Comparison of ENCODE assay signal across 12 cellular contexts in genomic region chr5:150618588-150619281, GRCh38. TPM values are rescaled to one million over a fixed set of nuclear protein-coding genes. Genes with fewer than 3 reads are reported as not detected.
DNase-seq lines count a peak whose midpoint lies in the region; ATAC-seq and TF ChIP-seq lines count a peak whose summit lies in the region.
"Had no signal": no experiment of that assay in that cellular context is flagged by ENCODE, and none has a peak within 500 bp of the region (broad histone marks: within the 10 kb centered on the region; RNA-seq: fewer than 3 reads in every experiment).

No MANE protein-coding gene starts in this region.

- no peak overlapping the region for H2BK120ac ChIP-seq in mesendoderm (ENCODE audit: low read depth, low read length)

- H4K8ac ChIP-seq in mesendoderm (ENCODE audit: low read depth, low read length) = no peak overlapping the region

- no peak overlapping the region for H3K18ac ChIP-seq in mesendoderm (ENCODE audit: low read length)

- no peak for ATAC-seq in right lobe of liver
- ATAC-seq: naive thymus-derived CD4-positive, alpha-beta T cell had no signal

- no peak for TF ChIP-seq CTCF in right lobe of liver (IDR thresholded peaks at IDR 0.05)

- H3K27ac ChIP-seq in duodenal mucosa (ENCODE audit: low read depth, low read length) (peak overlapping the region; percentile 3), right lobe of liver (peak overlapping the region in 2 of 3 donors; percentile 26 to 85), subcutaneous abdominal adipose tissue (ENCODE audit: low read depth, low read length) (peak overlapping the region; percentile 45), mesendoderm (ENCODE audit: low read depth, low read length) (no peak overlapping the region)

- no peak overlapping the region for H3K4me2 ChIP-seq in mesendoderm (ENCODE audit: low read length)

- H3K36me3 ChIP-seq in duodenal mucosa (ENCODE audit: control insufficient read depth in 1 of 2, insufficient read depth in 2 of 2, low read length in 2 of 2) (peaks cover 0 to 25% of the 10 kb centered on the region in 2 donors), right lobe of liver (no peaks in the 10 kb centered on the region), subcutaneous abdominal adipose tissue (ENCODE audit: control insufficient read depth in 5 of 5, insufficient read depth in 5 of 5, low read length in 5 of 5) (no peaks in the 10 kb centered on the region), mesendoderm (ENCODE audit: control insufficient read depth, insufficient read depth, low read length) (no peaks in the 10 kb centered on the region)

- no peak overlapping the region for H3K4me3 ChIP-seq in duodenal mucosa (ENCODE audit: low read depth in 1 of 2, low read length in 2 of 2)
- H3K4me3 ChIP-seq in right lobe of liver = no peak overlapping the region
- H3K4me3 ChIP-seq in subcutaneous abdominal adipose tissue (ENCODE audit: low read depth in 1 of 5, low read length in 5 of 5) = no peak overlapping the region
- H3K4me3 ChIP-seq in mesendoderm (ENCODE audit: low read length) = no peak overlapping the region

- H3K27me3 ChIP-seq in duodenal mucosa (ENCODE audit: control insufficient read depth in 1 of 2, insufficient read depth in 2 of 2, low read length in 2 of 2) (no peaks in the 10 kb centered on the region), right lobe of liver (no peaks in the 10 kb centered on the region), subcutaneous abdominal adipose tissue (ENCODE audit: control insufficient read depth in 5 of 5, insufficient read depth in 4 of 5, low read length in 5 of 5) (no peaks in the 10 kb centered on the region), mesendoderm (ENCODE audit: insufficient read depth, low read length, poor library complexity) (no peaks in the 10 kb centered on the region)

- peak overlapping the region in 1 of 6 donors; percentile 44 for H3K27ac Mint-ChIP-seq in immature natural killer cell
- H3K27ac Mint-ChIP-seq: naive thymus-derived CD4-positive, alpha-beta T cell had no signal

- peaks cover 0 to 3% of the 10 kb centered on the region in 2 donors for H3K4me1 Mint-ChIP-seq in immature natural killer cell

- H3K36me3 Mint-ChIP-seq in immature natural killer cell = no peaks in the 10 kb centered on the region
- H3K36me3 Mint-ChIP-seq: naive thymus-derived CD4-positive, alpha-beta T cell had no signal

- no peak overlapping the region for H3K4ac ChIP-seq in mesendoderm (ENCODE audit: low read depth, low read length)

- H2BK15ac ChIP-seq in mesendoderm (replicated peaks; ENCODE audit: low read depth) = no peak overlapping the region

- H3K23ac ChIP-seq in mesendoderm (ENCODE audit: low read length) = no peak overlapping the region

- peaks cover 3 to 11% (median 6%) of the 10 kb centered on the region in 3 donors for H3K27me3 Mint-ChIP-seq in immature natural killer cell (ENCODE audit: low read depth in 3 of 3)

- H3K56ac ChIP-seq in mesendoderm (ENCODE audit: low read length) = no peak overlapping the region

- H2AK5ac ChIP-seq in mesendoderm (ENCODE audit: low read length) = no peak overlapping the region

- H3K9me3 Mint-ChIP-seq in immature natural killer cell = no peaks in the 10 kb centered on the region
- H3K9me3 Mint-ChIP-seq: naive thymus-derived CD4-positive, alpha-beta T cell had no signal

- H3K79me1 ChIP-seq in mesendoderm (ENCODE audit: low read length) = no peaks in the 10 kb centered on the region

- no peak overlapping the region for H3K4me3 Mint-ChIP-seq in immature natural killer cell
- H3K4me3 Mint-ChIP-seq: naive thymus-derived CD4-positive, alpha-beta T cell had no signal

- no peaks in the 10 kb centered on the region for H3K9me3 ChIP-seq in duodenal mucosa (ENCODE audit: control insufficient read depth in 1 of 2, low read length in 2 of 2)
- H3K9me3 ChIP-seq in right lobe of liver = no peaks in the 10 kb centered on the region
- no peaks in the 10 kb centered on the region for H3K9me3 ChIP-seq in subcutaneous abdominal adipose tissue (ENCODE audit: control insufficient read depth in 5 of 5, low read length in 5 of 5)

- no peak overlapping the region for H2BK5ac ChIP-seq in mesendoderm (ENCODE audit: low read length)

- TF ChIP-seq POLR2A in right lobe of liver (IDR thresholded peaks at IDR 0.05) (no peak), erythroblast (IDR thresholded peaks at IDR 0.05; ENCODE audit: low read length) (no peak)

- no peaks in the 10 kb centered on the region for H3K79me2 ChIP-seq in mesendoderm (ENCODE audit: control insufficient read depth, insufficient read depth, low read length)

- H4K5ac ChIP-seq in mesendoderm (ENCODE audit: low read length) = no peak overlapping the region

- intact Hi-C loops in right lobe of liver (cut with DNase I) = no loop called here

- peaks cover 41 to 47% of the 10 kb centered on the region in 2 donors for H3K4me1 ChIP-seq in duodenal mucosa (ENCODE audit: control insufficient read depth in 1 of 2, insufficient read depth in 2 of 2, low read length in 2 of 2)
- H3K4me1 ChIP-seq in right lobe of liver = peaks cover 0 to 48% (median 26%) of the 10 kb centered on the region in 4 donors
- H3K4me1 ChIP-seq in subcutaneous abdominal adipose tissue (ENCODE audit: control insufficient read depth in 5 of 5, insufficient read depth in 5 of 5, low read length in 5 of 5) = peaks cover 23 to 89% (median 60%) of the 10 kb centered on the region in 5 donors
- peaks cover 7% of the 10 kb centered on the region for H3K4me1 ChIP-seq in mesendoderm (ENCODE audit: control insufficient read depth, low read depth, low read length)

- peak; percentile 26 for DNase-seq in LHCN-M2 (ENCODE audit: low read depth)
- DNase-seq in right lobe of liver = no peak
- no peak for DNase-seq in mesendoderm
- DNase-seq in NCI-H1105 (lab: John Stamatoyannopoulos, UW) = no peak
- no peak for DNase-seq in immature natural killer cell
- DNase-seq in erythroblast (lab: John Stamatoyannopoulos, UW) = no peak
- DNase-seq: naive thymus-derived CD4-positive, alpha-beta T cell; NCI-H446 treated with DMSO at 0.1 percent for 48 hours; SHP77; stimulated activated CD4-positive, alpha-beta T cell treated with anti-CD3 and anti-CD28 coated beads, Interleukin-4, amount 100 ng/mL, for 24 hours had no signal

- WGBS in right lobe of liver (ENCODE audit: insufficient coverage, low coverage, low lambda C conversion rate, missing lambda C conversion rate) = 58% methylated on average over 10 of the region's 17 CpGs
- no CpG with 5 or more reads among the region's 17 CpGs for WGBS in mesendoderm (ENCODE audit: extremely low coverage, insufficient coverage, low lambda C conversion rate)

- H3K9ac ChIP-seq in duodenal mucosa (ENCODE audit: low read depth in 1 of 2, low read length in 2 of 2) = no peak overlapping the region
- H3K9ac ChIP-seq in subcutaneous abdominal adipose tissue (ENCODE audit: low read length in 5 of 5) = no peak overlapping the region
- H3K9ac ChIP-seq in mesendoderm (ENCODE audit: low read length) = no peak overlapping the region

RNA-seq across cellular contexts. Expression of gene SYNPO, which starts 21.7 kb away (rescaled TPM):
- 1.5 and 1.9 TPM in 2 replicates for total RNA-seq in LHCN-M2 (2014; rRNA removed)
- 16.1 TPM for polyA plus RNA-seq in LHCN-M2 (2012)
- total RNA-seq in right lobe of liver = 10 to 100 TPM; 23.4 to 51.8 (median 35.6) TPM
- polyA plus RNA-seq in mesendoderm (2013, experiment 1 of 2) = 1.7 TPM
- 1.6 TPM for polyA plus RNA-seq in mesendoderm (2013, experiment 2 of 2)
- polyA plus RNA-seq in immature natural killer cell = not detected
- polyA plus RNA-seq: naive thymus-derived CD4-positive, alpha-beta T cell had no signal

RNA-seq across cellular contexts. Expression of gene MYOZ3, which starts 42.3 kb away (rescaled TPM):
- total RNA-seq in LHCN-M2 (2014; rRNA removed) (under 0.01 and 0.06 TPM in 2 replicates), right lobe of liver (under 1 TPM in 3 of 6 experiments, not detected in 3; 0.09 to 0.25 (median 0.12) TPM)
- 0.16 TPM for polyA plus RNA-seq in LHCN-M2 (2012)
- polyA plus RNA-seq in mesendoderm (2013, experiment 1 of 2) = 11.8 TPM
- polyA plus RNA-seq in mesendoderm (2013, experiment 2 of 2) = 11.5 TPM
- polyA plus RNA-seq in immature natural killer cell = not detected
- total RNA-seq: naive thymus-derived CD4-positive, alpha-beta T cell had no signal
